Comparison of ENCODE assay signal across 23 cellular contexts in genomic region chr7:110988890-110989501, GRCh38.
"Had no signal": no experiment of that assay in that cellular context is flagged by ENCODE, and none has a peak within 500 bp of the region (broad histone marks: within the 10 kb centered on the region; RNA-seq: fewer than 3 reads in every experiment).

No MANE protein-coding gene starts in this region.

- H3K27me3 Mint-ChIP-seq: activated naive CD8-positive, alpha-beta T cell treated with anti-CD3 and anti-CD28 coated beads for 36 hours; naive thymus-derived CD8-positive, alpha-beta T cell had no signal

- ATAC-seq: left lung had no signal

- H3K9me3 Mint-ChIP-seq: endodermal cell, mesothelial cell of epicardium, neural progenitor cell had no signal

- H3K36me3 Mint-ChIP-seq: immature natural killer cell, mesothelial cell of epicardium, neural progenitor cell had no signal

- H3K4me3 ChIP-seq: breast epithelium, coronary artery, hepatocyte, left lung, neural progenitor cell, prostate gland, tibial artery had no signal

- H3K4me1 Mint-ChIP-seq: neural progenitor cell had no signal

- H3K27ac Mint-ChIP-seq: activated CD8-positive, alpha-beta T cell treated with anti-CD3 and anti-CD28 coated beads, Interleukin-2, amount 10 ng/mL, durations not matched to agents 7 days and 5 days; activated naive CD8-positive, alpha-beta T cell treated with anti-CD3 and anti-CD28 coated beads for 36 hours; endodermal cell; immature natural killer cell; mesothelial cell of epicardium; neural progenitor cell had no signal

- H3K4me3 Mint-ChIP-seq: activated CD8-positive, alpha-beta T cell treated with anti-CD3 and anti-CD28 coated beads, Interleukin-2, amount 10 ng/mL, durations not matched to agents 7 days and 5 days; activated naive CD8-positive, alpha-beta T cell treated with anti-CD3 and anti-CD28 coated beads for 36 hours; endodermal cell; immature natural killer cell; mesothelial cell of epicardium; neural progenitor cell had no signal

- DNase-seq: activated CD4-positive, alpha-beta T cell treated with anti-CD3 and anti-CD28 coated beads, Interleukin-2, amount 50 U/mL, for 1 hour; activated CD4-positive, CD25-positive, alpha-beta regulatory T cell treated with anti-CD3 and anti-CD28 coated beads, Interleukin-2, amount 50 U/mL, for 72 hours; activated CD8-positive, alpha-beta T cell treated with anti-CD3 and anti-CD28 coated beads, Interleukin-2, amount 10 ng/mL, durations not matched to agents 7 days and 5 days; activated naive CD4-positive, alpha-beta T cell; activated naive CD8-positive, alpha-beta T cell treated with anti-CD3 and anti-CD28 coated beads for 36 hours; activated T-cell treated with anti-CD3 and anti-CD28 coated beads, Interleukin-2, amount 50 U/mL, for 1 hour; endodermal cell; glutamatergic neuron; kidney glomerular epithelial cell; naive thymus-derived CD8-positive, alpha-beta T cell; stimulated activated CD4-positive, alpha-beta T cell treated with anti-CD3 and anti-CD28 coated beads, Interleukin-4, amount 100 ng/mL, for 24 hours; stimulated activated naive CD4-positive, alpha-beta T cell treated with Interleukin-2 at 50 U/mL for 16 hours; substantia nigra; tibial artery; WERI-Rb-1 had no signal
